Comparison of ENCODE assay signal across 1 cellular context in the genomic region with DNA sequence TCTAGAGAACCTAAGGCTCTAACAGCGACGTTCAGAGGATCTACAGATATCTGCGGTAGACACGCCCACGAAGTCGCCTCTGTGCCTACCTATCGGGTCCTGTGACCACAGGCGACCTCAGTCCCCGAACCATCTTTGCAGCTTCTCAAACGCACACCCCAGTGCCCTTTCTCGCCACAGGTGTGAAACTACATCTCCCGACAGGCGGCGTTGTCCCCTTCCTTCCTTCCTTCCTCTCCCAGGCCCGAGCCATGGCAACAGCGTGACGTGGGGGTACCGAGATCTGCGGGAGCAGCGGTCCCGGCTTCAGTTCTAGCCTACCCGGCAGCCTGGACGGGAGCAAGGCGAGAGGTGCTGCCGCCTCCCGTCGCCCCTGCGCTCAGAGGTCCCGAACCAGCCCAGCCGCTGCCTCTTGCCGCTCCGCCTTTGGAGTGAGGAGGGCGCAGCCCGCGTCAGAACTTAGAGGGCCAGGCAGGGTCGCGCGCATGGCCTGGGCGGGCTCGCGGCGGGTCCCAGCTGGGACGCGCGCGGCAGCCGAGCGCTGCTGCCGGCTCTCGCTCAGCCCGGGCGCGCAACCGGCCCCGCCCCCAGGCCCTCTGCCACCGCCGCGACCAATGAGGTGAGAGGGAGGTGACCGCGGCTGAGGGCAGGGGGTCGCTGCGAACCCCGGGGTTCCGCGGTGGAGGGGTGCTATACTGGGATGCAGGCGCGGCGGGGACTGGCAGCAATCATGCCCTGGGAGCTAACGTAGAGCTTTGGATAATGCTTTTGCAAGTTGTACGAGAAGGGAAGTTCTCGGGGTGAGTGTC.
A peak's percentile ranks its signal among the peaks of the same experiment; 100 is the strongest.
TF ChIP-seq lines count a peak whose summit lies in the region.

Gene COQ10A (plus strand): TSS at position 309 of the 809 bp plus-strand sequence. CDS start 177 bp downstream, at position 486.

TF ChIP-seq in K562, 482 proteins besides CTCF, POLR2A, EP300 and RAD21 (continued from another document and continues in another):
- TF ChIP-seq RERE (CRISPR knock-in tag; IDR thresholded peaks at IDR 0.05; ENCODE audit: borderline replicate concordance) = no peak
- TF ChIP-seq POLR3G (IDR thresholded peaks at IDR 0.05; ENCODE audit: extremely low read depth, insufficient read length, insufficient replicate concordance) = no peak
- TF ChIP-seq CREM (IDR thresholded peaks at IDR 0.05; ENCODE audit: low read depth) = peak; percentile 89
- no peak for TF ChIP-seq ZNF263 (CRISPR knock-in tag; IDR thresholded peaks at IDR 0.05; ENCODE audit: borderline replicate concordance)
- TF ChIP-seq TAF9B (IDR thresholded peaks at IDR 0.05; ENCODE audit: partially characterized antibody) = no peak
- no peak; the same call in 1 of the 2 replicates for TF ChIP-seq JUN (IDR thresholded peaks at IDR 0.05; ENCODE audit: borderline replicate concordance, low read depth, low read length)
- TF ChIP-seq JUN (CRISPR knock-in tag; IDR thresholded peaks at IDR 0.05; ENCODE audit: borderline replicate concordance) = no peak; the same call in 1 of the 2 replicates
- 0 out of 2 replicates have a peak, but pooled peaks have one; percentile 8 for TF ChIP-seq GATA2 (CRISPR knock-in tag; IDR thresholded peaks at IDR 0.05)
- no peak for TF ChIP-seq IFI16 (CRISPR knock-in tag; IDR thresholded peaks at IDR 0.05)
- no peak for TF ChIP-seq TFAM (CRISPR knock-in tag; conservative IDR thresholded peaks at IDR 0.05)
- TF ChIP-seq NFYB (IDR thresholded peaks at IDR 0.05; ENCODE audit: extremely low read depth, insufficient read length) = peak; percentile 40
- TF ChIP-seq NRF1 (conservative IDR thresholded peaks at IDR 0.05 in 1 of 2, IDR thresholded peaks at IDR 0.05 in 1 of 2) = peak in 1 of 2 experiments; percentile 87
- no peak for TF ChIP-seq ESRRB (CRISPR knock-in tag; IDR thresholded peaks at IDR 0.05; ENCODE audit: borderline replicate concordance)
- TF ChIP-seq CC2D1A (IDR thresholded peaks at IDR 0.05) = no peak
- no peak for TF ChIP-seq TGIF2 (CRISPR knock-in tag; IDR thresholded peaks at IDR 0.05)
- no peak for TF ChIP-seq ZNF12 (CRISPR knock-in tag; IDR thresholded peaks at IDR 0.05)
- no peak for TF ChIP-seq ZNF347 (CRISPR knock-in tag; IDR thresholded peaks at IDR 0.05; ENCODE audit: low read depth)
- TF ChIP-seq, protein P1, sequence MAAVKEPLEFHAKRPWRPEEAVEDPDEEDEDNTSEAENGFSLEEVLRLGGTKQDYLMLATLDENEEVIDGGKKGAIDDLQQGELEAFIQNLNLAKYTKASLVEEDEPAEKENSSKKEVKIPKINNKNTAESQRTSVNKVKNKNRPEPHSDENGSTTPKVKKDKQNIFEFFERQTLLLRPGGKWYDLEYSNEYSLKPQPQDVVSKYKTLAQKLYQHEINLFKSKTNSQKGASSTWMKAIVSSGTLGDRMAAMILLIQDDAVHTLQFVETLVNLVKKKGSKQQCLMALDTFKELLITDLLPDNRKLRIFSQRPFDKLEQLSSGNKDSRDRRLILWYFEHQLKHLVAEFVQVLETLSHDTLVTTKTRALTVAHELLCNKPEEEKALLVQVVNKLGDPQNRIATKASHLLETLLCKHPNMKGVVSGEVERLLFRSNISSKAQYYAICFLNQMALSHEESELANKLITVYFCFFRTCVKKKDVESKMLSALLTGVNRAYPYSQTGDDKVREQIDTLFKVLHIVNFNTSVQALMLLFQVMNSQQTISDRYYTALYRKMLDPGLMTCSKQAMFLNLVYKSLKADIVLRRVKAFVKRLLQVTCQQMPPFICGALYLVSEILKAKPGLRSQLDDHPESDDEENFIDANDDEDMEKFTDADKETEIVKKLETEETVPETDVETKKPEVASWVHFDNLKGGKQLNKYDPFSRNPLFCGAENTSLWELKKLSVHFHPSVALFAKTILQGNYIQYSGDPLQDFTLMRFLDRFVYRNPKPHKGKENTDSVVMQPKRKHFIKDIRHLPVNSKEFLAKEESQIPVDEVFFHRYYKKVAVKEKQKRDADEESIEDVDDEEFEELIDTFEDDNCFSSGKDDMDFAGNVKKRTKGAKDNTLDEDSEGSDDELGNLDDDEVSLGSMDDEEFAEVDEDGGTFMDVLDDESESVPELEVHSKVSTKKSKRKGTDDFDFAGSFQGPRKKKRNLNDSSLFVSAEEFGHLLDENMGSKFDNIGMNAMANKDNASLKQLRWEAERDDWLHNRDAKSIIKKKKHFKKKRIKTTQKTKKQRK (IDR thresholded peaks at IDR 0.05; ENCODE audit: borderline replicate concordance, low read depth, low read length) = no peak
- no peak for TF ChIP-seq ZNF584 (CRISPR knock-in tag; IDR thresholded peaks at IDR 0.05; ENCODE audit: low read depth)
- peak; percentile 98 for TF ChIP-seq POLR2G (IDR thresholded peaks at IDR 0.05; ENCODE audit: low read depth, low read length)
- no peak for TF ChIP-seq KDM2B (CRISPR knock-in tag; IDR thresholded peaks at IDR 0.05)
- no peak for TF ChIP-seq ARID3A (IDR thresholded peaks at IDR 0.05; ENCODE audit: borderline replicate concordance, low read depth, low read length)
- no peak for TF ChIP-seq ZNF707 (CRISPR knock-in tag; conservative IDR thresholded peaks at IDR 0.05)
- TF ChIP-seq MCM2 (IDR thresholded peaks at IDR 0.05; ENCODE audit: low read depth) = no peak
- TF ChIP-seq SRSF1 (IDR thresholded peaks at IDR 0.05; ENCODE audit: low read depth, low read length) = no peak
- TF ChIP-seq MBD1 (CRISPR knock-in tag; IDR thresholded peaks at IDR 0.05) = no peak
- TF ChIP-seq ETS1 (conservative IDR thresholded peaks at IDR 0.05; ENCODE audit: control insufficient read depth, low read depth, low read length) = no peak
- no peak for TF ChIP-seq MED1 (CRISPR knock-in tag; IDR thresholded peaks at IDR 0.05; ENCODE audit: borderline replicate concordance)
- peak; percentile 73 for TF ChIP-seq ETV1 (tag; conservative IDR thresholded peaks at IDR 0.05; ENCODE audit: low read depth)
- no peak for TF ChIP-seq ZNF75A (CRISPR knock-in tag; IDR thresholded peaks at IDR 0.05)
- no peak for TF ChIP-seq LEF1 (IDR thresholded peaks at IDR 0.05)
- TF ChIP-seq KLF1 (tag; IDR thresholded peaks at IDR 0.05) = no peak
- TF ChIP-seq SETDB1 (IDR thresholded peaks at IDR 0.05; ENCODE audit: low read length) = no peak
- no peak for TF ChIP-seq MCM3 (IDR thresholded peaks at IDR 0.05)
- TF ChIP-seq ARHGAP35 (IDR thresholded peaks at IDR 0.05; ENCODE audit: partially characterized antibody) = no peak
- peak; percentile 86 for TF ChIP-seq ZFX (CRISPR knock-in tag; IDR thresholded peaks at IDR 0.05)
- TF ChIP-seq XRCC4 (IDR thresholded peaks at IDR 0.05; ENCODE audit: extremely low read depth, insufficient read depth, insufficient read length) = no peak
- TF ChIP-seq TEAD2 (tag; IDR thresholded peaks at IDR 0.05) = no peak
- TF ChIP-seq NR2F6 (CRISPR knock-in tag; IDR thresholded peaks at IDR 0.05) = no peak
- no peak for TF ChIP-seq DLX4 (CRISPR knock-in tag; IDR thresholded peaks at IDR 0.05)
- TF ChIP-seq ZC3H8 (IDR thresholded peaks at IDR 0.05) = no peak
- no peak for TF ChIP-seq HMG20A (CRISPR knock-in tag; conservative IDR thresholded peaks at IDR 0.05)
- TF ChIP-seq GABPB1 (CRISPR knock-in tag; IDR thresholded peaks at IDR 0.05) = peak; percentile 84
- TF ChIP-seq ZSCAN29 (IDR thresholded peaks at IDR 0.05) = no peak
- TF ChIP-seq, protein P2, sequence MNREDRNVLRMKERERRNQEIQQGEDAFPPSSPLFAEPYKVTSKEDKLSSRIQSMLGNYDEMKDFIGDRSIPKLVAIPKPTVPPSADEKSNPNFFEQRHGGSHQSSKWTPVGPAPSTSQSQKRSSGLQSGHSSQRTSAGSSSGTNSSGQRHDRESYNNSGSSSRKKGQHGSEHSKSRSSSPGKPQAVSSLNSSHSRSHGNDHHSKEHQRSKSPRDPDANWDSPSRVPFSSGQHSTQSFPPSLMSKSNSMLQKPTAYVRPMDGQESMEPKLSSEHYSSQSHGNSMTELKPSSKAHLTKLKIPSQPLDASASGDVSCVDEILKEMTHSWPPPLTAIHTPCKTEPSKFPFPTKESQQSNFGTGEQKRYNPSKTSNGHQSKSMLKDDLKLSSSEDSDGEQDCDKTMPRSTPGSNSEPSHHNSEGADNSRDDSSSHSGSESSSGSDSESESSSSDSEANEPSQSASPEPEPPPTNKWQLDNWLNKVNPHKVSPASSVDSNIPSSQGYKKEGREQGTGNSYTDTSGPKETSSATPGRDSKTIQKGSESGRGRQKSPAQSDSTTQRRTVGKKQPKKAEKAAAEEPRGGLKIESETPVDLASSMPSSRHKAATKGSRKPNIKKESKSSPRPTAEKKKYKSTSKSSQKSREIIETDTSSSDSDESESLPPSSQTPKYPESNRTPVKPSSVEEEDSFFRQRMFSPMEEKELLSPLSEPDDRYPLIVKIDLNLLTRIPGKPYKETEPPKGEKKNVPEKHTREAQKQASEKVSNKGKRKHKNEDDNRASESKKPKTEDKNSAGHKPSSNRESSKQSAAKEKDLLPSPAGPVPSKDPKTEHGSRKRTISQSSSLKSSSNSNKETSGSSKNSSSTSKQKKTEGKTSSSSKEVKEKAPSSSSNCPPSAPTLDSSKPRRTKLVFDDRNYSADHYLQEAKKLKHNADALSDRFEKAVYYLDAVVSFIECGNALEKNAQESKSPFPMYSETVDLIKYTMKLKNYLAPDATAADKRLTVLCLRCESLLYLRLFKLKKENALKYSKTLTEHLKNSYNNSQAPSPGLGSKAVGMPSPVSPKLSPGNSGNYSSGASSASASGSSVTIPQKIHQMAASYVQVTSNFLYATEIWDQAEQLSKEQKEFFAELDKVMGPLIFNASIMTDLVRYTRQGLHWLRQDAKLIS (CRISPR knock-in tag; IDR thresholded peaks at IDR 0.05) = peak; percentile 85
- TF ChIP-seq NFIX (CRISPR knock-in tag; IDR thresholded peaks at IDR 0.05; ENCODE audit: low read depth) = no peak
- TF ChIP-seq KDM4B (IDR thresholded peaks at IDR 0.05; ENCODE audit: borderline replicate concordance in 2 of 2, low read depth in 1 of 2) = no peak
- TF ChIP-seq SMARCC2 (IDR thresholded peaks at IDR 0.05; ENCODE audit: low read depth) = no peak
